7 cellular contexts compared by ENCODE assay signal in genomic region chr15:100338971-100339444, GRCh38. TPM values are rescaled to one million over a fixed set of nuclear protein-coding genes. Genes with fewer than 3 reads are reported as not detected.
DNase-seq lines count a peak whose midpoint lies in the region; FAIRE-seq and TF ChIP-seq lines count a peak whose summit lies in the region.

No MANE protein-coding gene starts in this region.

- peak; percentile 61 for TF ChIP-seq CTCF in GM12864 (IDR thresholded peaks at IDR 0.05; ENCODE audit: low read depth, low read length, missing control alignments)
- peak; percentile 86 for TF ChIP-seq CTCF in LNCAP (IDR thresholded peaks at IDR 0.05)
- TF ChIP-seq CTCF in bronchial epithelial cell (IDR thresholded peaks at IDR 0.05; ENCODE audit: insufficient read depth, low read length, severe bottlenecking), result peak; percentile 85

- H3K27me3 ChIP-seq in bronchial epithelial cell (ENCODE audit: control insufficient read depth, insufficient read depth, low read length), result peaks cover 4% of the 10 kb centered on the region

- no peaks in the 10 kb centered on the region for H3K36me3 ChIP-seq in bronchial epithelial cell (ENCODE audit: control insufficient read depth, insufficient read depth, low read length)

- DNase-seq in GM12864 (ENCODE audit: low read depth) (no peak), T-helper 1 cell (peak in 4 of 5 donors; percentile 40 to 61 (median 53)), bronchial epithelial cell (ENCODE audit: low read depth) (peak; percentile 71), islet precursor cell (peak; percentile 89), NCI-H2196 (lab: John Stamatoyannopoulos, UW; ENCODE audit: unreplicated experiment) (no peak)
- peak; percentile 46 for DNase-seq in stimulated activated CD4-positive, alpha-beta T cell treated with anti-CD3 and anti-CD28 coated beads, Interleukin-4, amount 100 ng/mL, for 1 hour

- peak; percentile 64 for FAIRE-seq in bronchial epithelial cell (lab: Jason Lieb, UNC)

- H3K4me3 ChIP-seq in GM12864 (ENCODE audit: low read depth, low read length), result no peak overlapping the region
- no peak overlapping the region for H3K4me3 ChIP-seq in bronchial epithelial cell (ENCODE audit: low read depth, low read length)

RNA-seq across cellular contexts. Expression of gene ADAMTS17, which starts 2.8 kb away (rescaled TPM):
- 1.1 and 2.0 TPM in 2 replicates for total RNA-seq in bronchial epithelial cell

Comparison
In these comparisons a context has a peak if more than half of its experiments do, and no peak if none do; other contexts are left out.
1. DNase-seq: peak in T-helper 1 cell (4 of 5), bronchial epithelial cell (single experiment), islet precursor cell (single experiment) and stimulated activated CD4-positive, alpha-beta T cell treated with anti-CD3 and anti-CD28 coated beads, Interleukin-4, amount 100 ng/mL, for 1 hour (single experiment); none in GM12864 (single experiment) and NCI-H2196 (single experiment).
2. Peak in every context shown above with its lines, with median percentiles within 50 percentile points of each other: CTCF ChIP-seq.